ENCODE assay signal across 9 cellular contexts in the genomic region with DNA sequence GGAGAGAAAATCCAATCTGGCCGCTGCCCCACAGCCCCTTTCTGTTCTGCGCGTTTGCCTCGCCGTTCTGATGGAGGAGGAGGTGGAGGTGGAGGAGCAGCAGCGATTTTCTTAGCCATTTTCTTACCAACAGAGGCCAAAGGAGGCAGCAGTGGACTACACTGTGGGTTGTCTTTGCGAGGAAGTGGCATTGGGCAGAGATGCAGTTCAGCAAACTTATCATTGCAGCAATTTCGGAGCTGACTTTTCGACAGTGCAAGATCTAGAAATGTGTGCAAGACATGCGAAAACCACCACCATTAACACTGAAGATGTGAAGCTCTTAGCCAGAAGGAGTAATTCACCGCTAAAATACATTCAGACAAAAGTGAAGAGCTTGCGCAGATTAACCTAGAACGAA. TPM values are rescaled to one million over a fixed set of nuclear protein-coding genes. Genes with fewer than 3 reads are reported as not detected.
A peak's percentile ranks its signal among the peaks of the same experiment; 100 is the strongest.
DNase-seq lines count a peak whose midpoint lies in the region; ATAC-seq and TF ChIP-seq lines count a peak whose summit lies in the region.
"Had no signal": no experiment of that assay in that cellular context is flagged by ENCODE, and none has a peak within 500 bp of the region (broad histone marks: within the 10 kb centered on the region; RNA-seq: fewer than 3 reads in every experiment).

No MANE protein-coding gene starts in this region.

- H3K9me2 ChIP-seq in Karpas-422 (replicated peaks; ENCODE audit: insufficient read depth, low read length), result no peaks in the 10 kb centered on the region

- TF ChIP-seq CTCF in epithelial cell of esophagus (IDR thresholded peaks at IDR 0.05; ENCODE audit: insufficient read depth, low read depth, low read length, missing control alignments), result peak; percentile 38
- peak; percentile 64 for TF ChIP-seq CTCF in neural crest cell (conservative IDR thresholded peaks at IDR 0.05)

- H3K27ac Mint-ChIP-seq in activated CD4-positive, alpha-beta T cell treated with anti-CD3 and anti-CD28 coated beads, Interleukin-2, amount 10 ng/mL, durations not matched to agents 7 days and 5 days, result peak overlapping the region; percentile 96
- peak overlapping the region; percentile 93 for H3K27ac Mint-ChIP-seq in neural crest cell (ENCODE audit: unreplicated experiment)

- H3K9me3 ChIP-seq in Karpas-422 (ENCODE audit: low read length), result no peaks in the 10 kb centered on the region
- H3K9me3 ChIP-seq: left lung had no signal

- H4K20me1 ChIP-seq in Karpas-422 (ENCODE audit: insufficient read depth, low read depth, low read length), result no peaks in the 10 kb centered on the region

- H3K27me3 Mint-ChIP-seq in activated CD4-positive, alpha-beta T cell treated with anti-CD3 and anti-CD28 coated beads, Interleukin-2, amount 10 ng/mL, durations not matched to agents 7 days and 5 days, result no peaks in the 10 kb centered on the region
- H3K27me3 Mint-ChIP-seq in neural crest cell (ENCODE audit: low read depth), result no peaks in the 10 kb centered on the region

- peak overlapping the region; percentile 31 for H3K4me3 Mint-ChIP-seq in activated CD4-positive, alpha-beta T cell treated with anti-CD3 and anti-CD28 coated beads, Interleukin-2, amount 10 ng/mL, durations not matched to agents 7 days and 5 days
- peak overlapping the region; percentile 86 for H3K4me3 Mint-ChIP-seq in neural crest cell

- no peaks in the 10 kb centered on the region for H3K27me3 ChIP-seq in Karpas-422 (ENCODE audit: low read length)
- H3K27me3 ChIP-seq: left lung had no signal

- CTCF ChIA-PET in activated CD4-positive, alpha-beta T cell treated with anti-CD3 and anti-CD28 coated beads, Interleukin-2, amount 10 ng/mL, durations not matched to agents 7 days and 5 days (lab: Charles Lee), result interaction anchor here (1.1 to 2.8 kb wide), 10 partner anchors 10 to 423 kb away, joined by 3 to 45 read pairs (median 11); no protein-coding TSS in a partner anchor

- H3K4me1 Mint-ChIP-seq in activated CD4-positive, alpha-beta T cell treated with anti-CD3 and anti-CD28 coated beads, Interleukin-2, amount 10 ng/mL, durations not matched to agents 7 days and 5 days, result peaks cover 40% of the 10 kb centered on the region
- peaks cover 46% of the 10 kb centered on the region for H3K4me1 Mint-ChIP-seq in neural crest cell

- H3K36me3 ChIP-seq in Karpas-422 (ENCODE audit: insufficient read depth, low read length), result no peaks in the 10 kb centered on the region
- H3K36me3 ChIP-seq: left lung had no signal

- H2AFZ ChIP-seq in Karpas-422 (ENCODE audit: low read length), result no peak overlapping the region

- peaks cover 8% of the 10 kb centered on the region for H3K36me3 Mint-ChIP-seq in activated CD4-positive, alpha-beta T cell treated with anti-CD3 and anti-CD28 coated beads, Interleukin-2, amount 10 ng/mL, durations not matched to agents 7 days and 5 days (ENCODE audit: low read depth)
- peaks cover 6% of the 10 kb centered on the region for H3K36me3 Mint-ChIP-seq in neural crest cell (ENCODE audit: low read depth)

- H3K4me1 ChIP-seq in Karpas-422 (ENCODE audit: low read length), result no peaks in the 10 kb centered on the region

- ATAC-seq in HG03045 (IDR thresholded peaks at IDR 0.05; ENCODE audit: unreplicated experiment), result no peak
- no peak for ATAC-seq in HG03025 (IDR thresholded peaks at IDR 0.05; ENCODE audit: low FRiP score, unreplicated experiment)

- H3K9me3 Mint-ChIP-seq in activated CD4-positive, alpha-beta T cell treated with anti-CD3 and anti-CD28 coated beads, Interleukin-2, amount 10 ng/mL, durations not matched to agents 7 days and 5 days, result no peaks in the 10 kb centered on the region
- H3K9me3 Mint-ChIP-seq in neural crest cell, result no peaks in the 10 kb centered on the region

- no peak overlapping the region for H3K4me3 ChIP-seq in Karpas-422 (ENCODE audit: low read length)
- H3K4me3 ChIP-seq in epithelial cell of esophagus (ENCODE audit: low read length), result no peak overlapping the region

- H3K9ac ChIP-seq in Karpas-422 (ENCODE audit: low read length), result no peak overlapping the region

- no peak overlapping the region for H3K4me2 ChIP-seq in Karpas-422 (ENCODE audit: low read depth, low read length, poor library complexity, severe bottlenecking)

- peak; percentile 19 for DNase-seq in COLO668 (lab: John Stamatoyannopoulos, UW; ENCODE audit: unreplicated experiment)
- DNase-seq in Karpas-422, result peak; percentile 43
- peak; percentile 52 for DNase-seq in activated CD4-positive, alpha-beta T cell treated with anti-CD3 and anti-CD28 coated beads, Interleukin-2, amount 10 ng/mL, durations not matched to agents 7 days and 5 days
- DNase-seq in epithelial cell of esophagus (ENCODE audit: low read depth), result peak; percentile 30
- DNase-seq in neural crest cell (ENCODE audit: low read depth, low spot score), result peak; percentile 49
- no peak for DNase-seq in NCI-H510A treated with DMSO at 0.1 percent for 48 hours (lab: John Stamatoyannopoulos, UW)

- H3K27ac ChIP-seq in Karpas-422 (ENCODE audit: low read length), result no peak overlapping the region

- no peaks in the 10 kb centered on the region for H3K79me2 ChIP-seq in Karpas-422 (ENCODE audit: low read length)

- POLR2A ChIA-PET in activated CD4-positive, alpha-beta T cell treated with anti-CD3 and anti-CD28 coated beads, Interleukin-2, amount 10 ng/mL, durations not matched to agents 7 days and 5 days (lab: Charles Lee), result no interaction called here

RNA-seq across cellular contexts. Expression of gene ARL4A, which starts 1.9 kb away (rescaled TPM):
- total RNA-seq in Karpas-422 (2014; rRNA removed; shearing (Covaris generic); ENCODE audit: low replicate concordance), result not detected in 2 replicates
- total RNA-seq in activated CD4-positive, alpha-beta T cell treated with anti-CD3 and anti-CD28 coated beads, Interleukin-2, amount 10 ng/mL, durations not matched to agents 7 days and 5 days, result 10 to 100 TPM; 13.9 to 14.9 TPM
- 65.0 and 71.1 TPM in 2 replicates for total RNA-seq in neural crest cell

Comparison
In these comparisons a context has a peak if more than half of its experiments do, and no peak if none do; other contexts are left out.
1. RNA of gene ARL4A, which starts 1.9 kb away (total RNA-seq): 65.0 to 71.1 TPM in neural crest cell and 13.9 to 14.9 TPM in activated CD4-positive, alpha-beta T cell treated with anti-CD3 and anti-CD28 coated beads, Interleukin-2, amount 10 ng/mL, durations not matched to agents 7 days and 5 days; not detected in Karpas-422; every median in the first group is over 10 times any median in the second.